In the genomic region with DNA sequence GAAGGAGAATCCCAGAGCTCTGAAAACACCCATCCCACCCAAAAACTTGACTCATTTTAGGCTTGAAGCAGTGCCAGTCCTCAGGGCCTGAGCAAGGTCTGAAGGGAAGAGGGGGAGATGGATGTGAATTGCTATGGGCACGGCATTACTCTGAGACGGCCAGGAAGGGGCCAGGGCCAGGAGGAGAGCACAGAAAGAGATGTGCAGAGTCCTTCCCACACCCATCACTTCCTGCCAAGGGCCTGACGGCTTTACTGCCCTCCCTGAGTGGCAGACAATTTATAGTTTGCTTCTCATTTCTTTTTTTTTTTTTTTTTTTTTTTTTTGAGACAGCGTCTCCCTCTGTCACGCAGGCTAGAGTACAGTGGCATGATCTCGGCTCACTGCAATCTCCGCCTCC, we compare ENCODE assay signal across 25 cellular contexts. TPM values are rescaled to one million over a fixed set of nuclear protein-coding genes. Genes with fewer than 3 reads are reported as not detected.
"Had no signal": no experiment of that assay in that cellular context is flagged by ENCODE, and none has a peak within 500 bp of the region (broad histone marks: within the 10 kb centered on the region; RNA-seq: fewer than 3 reads in every experiment).

No MANE protein-coding gene starts in this region.

- FAIRE-seq: frontal cortex, small intestine, TTC549 had no signal

- H3K36me3 ChIP-seq: ovary had no signal

- H3K4me3 ChIP-seq: body of pancreas, coronary artery, dorsolateral prefrontal cortex, left ventricle myocardium inferior, mucosa of descending colon, ovary, psoas muscle, sigmoid colon, suprapubic skin, tibial artery had no signal

- H3K27me3 ChIP-seq: body of pancreas, dorsolateral prefrontal cortex, ovary, sigmoid colon, suprapubic skin, tibial artery had no signal

- H3K27ac ChIP-seq: body of pancreas, coronary artery, dorsolateral prefrontal cortex, left ventricle myocardium inferior, ovary, psoas muscle, sigmoid colon, suprapubic skin, tibial artery had no signal

- DNase-seq: activated CD8-positive, alpha-beta memory T cell treated with anti-CD3 and anti-CD28 coated beads, Interleukin-2, amount 10 ng/mL, durations not matched to agents 7 days and 5 days; activated CD8-positive, alpha-beta T cell treated with anti-CD3 and anti-CD28 coated beads, Interleukin-2, amount 10 ng/mL, durations not matched to agents 7 days and 5 days; activated T-cell treated with anti-CD3 and anti-CD28 coated beads, Interleukin-2, amount 50 U/mL, for 48 hours; anterior cingulate cortex; body of pancreas; cerebellar nuclear complex; dorsolateral prefrontal cortex; effector memory CD4-positive, alpha-beta T cell; left ventricle myocardium inferior; ovary; sigmoid colon; small intestine; stimulated activated CD4-positive, alpha-beta T cell treated with anti-CD3 and anti-CD28 coated beads, Interleukin-1b, Interleukin-23, amount 100 ng/mL, for 48 hours; stimulated activated naive CD4-positive, alpha-beta T cell; tibial artery had no signal

- ATAC-seq: activated CD8-positive, alpha-beta memory T cell treated with anti-CD3 and anti-CD28 coated beads, Interleukin-2, amount 10 ng/mL, durations not matched to agents 7 days and 5 days; activated CD8-positive, alpha-beta T cell treated with anti-CD3 and anti-CD28 coated beads, Interleukin-2, amount 10 ng/mL, durations not matched to agents 7 days and 5 days; body of pancreas; mucosa of descending colon; natural killer cell treated with Interleukin-12 subunit alpha and Interleukin-12 subunit beta and Interleukin-15 and Interleukin-18, amount 100 ng/mL, for 72 hours; WTC11 had no signal

- H3K9me3 ChIP-seq: body of pancreas, left ventricle myocardium inferior, mucosa of descending colon, ovary, psoas muscle, sigmoid colon, suprapubic skin, tibial artery had no signal

- H3K4me1 ChIP-seq: body of pancreas, left ventricle myocardium inferior, sigmoid colon, suprapubic skin, tibial artery had no signal

RNA-seq across cellular contexts. Expression of gene MGAT3, which starts 34.7 kb away (rescaled TPM):
- total RNA-seq: lung microvascular endothelial cell, myocyte had no signal
